In genomic region chr3:62097121-62097520, GRCh38 we compare ENCODE assay signal across 17 cellular contexts.
"Had no signal": no experiment of that assay in that cellular context is flagged by ENCODE, and none has a peak within 500 bp of the region (broad histone marks: within the 10 kb centered on the region; RNA-seq: fewer than 3 reads in every experiment).

No MANE protein-coding gene starts in this region.

- ATAC-seq: foreskin keratinocyte; naive thymus-derived CD4-positive, alpha-beta T cell; right lobe of liver had no signal

- H3K9me3 ChIP-seq: neutrophil, right lobe of liver, tibial nerve had no signal

- DNase-seq: activated CD4-positive, alpha-beta memory T cell treated with anti-CD3 and anti-CD28 coated beads, Interleukin-2, amount 10 ng/mL, durations not matched to agents 7 days and 5 days; activated gamma-delta T cell; activated T-cell treated with anti-CD3 and anti-CD28 coated beads, Interleukin-2, amount 50 U/mL, for 48 hours; anterior cingulate cortex; dorsolateral prefrontal cortex; foreskin keratinocyte; hypothalamus; midbrain; naive thymus-derived CD4-positive, alpha-beta T cell; posterior cingulate gyrus; right lobe of liver; stimulated activated CD4-positive, alpha-beta T cell treated with anti-CD3 and anti-CD28 coated beads, Interleukin-4, amount 100 ng/mL, for 1 hour; T-helper 9 cell had no signal

- H3K27ac ChIP-seq: dorsolateral prefrontal cortex, foreskin keratinocyte, neutrophil, right lobe of liver, VCaP had no signal

- H3K36me3 ChIP-seq: neutrophil, right lobe of liver, tibial nerve had no signal

- H3K4me3 ChIP-seq: dorsolateral prefrontal cortex, lung, right lobe of liver, tibial nerve had no signal

- H3K4me1 ChIP-seq: foreskin keratinocyte, right lobe of liver had no signal

- H3K27me3 ChIP-seq: dorsolateral prefrontal cortex, foreskin keratinocyte, neutrophil, right lobe of liver, tibial nerve had no signal
